Comparison of ENCODE assay signal across 8 cellular contexts in the genomic region with DNA sequence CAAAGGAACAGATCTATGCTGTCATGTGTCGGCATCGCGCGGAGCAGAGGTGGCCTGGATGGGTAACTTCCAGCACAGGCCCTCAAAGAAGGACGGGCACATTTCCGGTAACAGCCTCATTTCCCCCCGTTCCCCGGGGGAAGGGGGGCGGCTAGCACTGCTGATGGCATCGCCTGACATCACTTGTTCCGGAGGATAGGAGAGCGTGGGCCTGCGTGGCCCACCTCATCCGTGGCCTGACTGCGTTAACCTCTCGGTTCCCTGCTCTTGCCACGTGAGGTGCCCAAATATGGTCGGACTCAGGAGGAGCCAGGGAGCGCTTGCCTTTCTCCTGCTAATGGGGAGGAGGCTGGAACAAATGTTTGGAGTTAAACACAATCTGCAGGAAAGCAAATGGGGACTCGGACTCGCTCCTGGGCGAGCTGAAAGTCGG. TPM values are rescaled to one million over a fixed set of nuclear protein-coding genes. Genes with fewer than 3 reads are reported as not detected.
A peak's percentile ranks its signal among the peaks of the same experiment; 100 is the strongest.
DNase-seq lines count a peak whose midpoint lies in the region; ATAC-seq and TF ChIP-seq lines count a peak whose summit lies in the region.

A gene with protein sequence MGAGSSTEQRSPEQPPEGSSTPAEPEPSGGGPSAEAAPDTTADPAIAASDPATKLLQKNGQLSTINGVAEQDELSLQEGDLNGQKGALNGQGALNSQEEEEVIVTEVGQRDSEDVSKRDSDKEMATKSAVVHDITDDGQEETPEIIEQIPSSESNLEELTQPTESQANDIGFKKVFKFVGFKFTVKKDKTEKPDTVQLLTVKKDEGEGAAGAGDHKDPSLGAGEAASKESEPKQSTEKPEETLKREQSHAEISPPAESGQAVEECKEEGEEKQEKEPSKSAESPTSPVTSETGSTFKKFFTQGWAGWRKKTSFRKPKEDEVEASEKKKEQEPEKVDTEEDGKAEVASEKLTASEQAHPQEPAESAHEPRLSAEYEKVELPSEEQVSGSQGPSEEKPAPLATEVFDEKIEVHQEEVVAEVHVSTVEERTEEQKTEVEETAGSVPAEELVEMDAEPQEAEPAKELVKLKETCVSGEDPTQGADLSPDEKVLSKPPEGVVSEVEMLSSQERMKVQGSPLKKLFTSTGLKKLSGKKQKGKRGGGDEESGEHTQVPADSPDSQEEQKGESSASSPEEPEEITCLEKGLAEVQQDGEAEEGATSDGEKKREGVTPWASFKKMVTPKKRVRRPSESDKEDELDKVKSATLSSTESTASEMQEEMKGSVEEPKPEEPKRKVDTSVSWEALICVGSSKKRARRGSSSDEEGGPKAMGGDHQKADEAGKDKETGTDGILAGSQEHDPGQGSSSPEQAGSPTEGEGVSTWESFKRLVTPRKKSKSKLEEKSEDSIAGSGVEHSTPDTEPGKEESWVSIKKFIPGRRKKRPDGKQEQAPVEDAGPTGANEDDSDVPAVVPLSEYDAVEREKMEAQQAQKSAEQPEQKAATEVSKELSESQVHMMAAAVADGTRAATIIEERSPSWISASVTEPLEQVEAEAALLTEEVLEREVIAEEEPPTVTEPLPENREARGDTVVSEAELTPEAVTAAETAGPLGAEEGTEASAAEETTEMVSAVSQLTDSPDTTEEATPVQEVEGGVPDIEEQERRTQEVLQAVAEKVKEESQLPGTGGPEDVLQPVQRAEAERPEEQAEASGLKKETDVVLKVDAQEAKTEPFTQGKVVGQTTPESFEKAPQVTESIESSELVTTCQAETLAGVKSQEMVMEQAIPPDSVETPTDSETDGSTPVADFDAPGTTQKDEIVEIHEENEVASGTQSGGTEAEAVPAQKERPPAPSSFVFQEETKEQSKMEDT (N-terminal part only) (plus strand): TSS at position 365 of the 433 bp plus-strand sequence. CDS start 596 bp downstream, outside the sequence.

- peaks cover 17% of the 10 kb centered on the region for H3K79me2 ChIP-seq in fibroblast of lung (ENCODE audit: control insufficient read depth, insufficient read depth, low read length)

- no peak for TF ChIP-seq CTCF in fibroblast of lung (conservative IDR thresholded peaks at IDR 0.05 in 1 of 2, IDR thresholded peaks at IDR 0.05 in 1 of 2; ENCODE audit: low read depth in 1 of 2, low read length in 2 of 2)

- H3K4me2 ChIP-seq in fibroblast of lung (ENCODE audit: extremely low read depth, insufficient read depth, low read length): peak within 1 kb of the TSS; percentile 90

- peak within 1 kb of the TSS; percentile 65 to 72 (median 70) for H3K4me3 Mint-ChIP-seq in T-cell
- peak within 1 kb of the TSS; percentile 41 to 82 (median 60) for H3K4me3 Mint-ChIP-seq in naive thymus-derived CD4-positive, alpha-beta T cell

- peaks cover 0 to 18% (median 14%) of the 10 kb centered on the region in 3 donors for H3K4me1 Mint-ChIP-seq in T-cell
- H3K4me1 Mint-ChIP-seq in naive thymus-derived CD4-positive, alpha-beta T cell: peaks cover 5 to 17% (median 11%) of the 10 kb centered on the region in 7 donors

- H3K4me1 ChIP-seq in ES-I3 (ENCODE audit: insufficient read depth, low read length) (peaks cover 12% of the 10 kb centered on the region), fibroblast of lung (ENCODE audit: control insufficient read depth, extremely low read depth, insufficient read depth, low read length) (peaks cover 3% of the 10 kb centered on the region)
- no peaks in the 10 kb centered on the region for H3K4me1 ChIP-seq in naive thymus-derived CD4-positive, alpha-beta T cell (ENCODE audit: control insufficient read depth in 2 of 2, insufficient read depth in 2 of 2, low read length in 2 of 2)

- H3K36me3 ChIP-seq in ES-I3 (ENCODE audit: insufficient read depth, low read length) (no peaks in the 10 kb centered on the region), fibroblast of lung (ENCODE audit: control insufficient read depth, insufficient read depth, low read length) (no peaks in the 10 kb centered on the region)
- no peaks in the 10 kb centered on the region for H3K36me3 ChIP-seq in naive thymus-derived CD4-positive, alpha-beta T cell (ENCODE audit: control insufficient read depth in 2 of 3, insufficient read depth in 3 of 3, low read length in 3 of 3)

- no peaks in the 10 kb centered on the region for H3K27me3 ChIP-seq in fibroblast of lung (ENCODE audit: control insufficient read depth, insufficient read depth, low read length)
- peaks cover 0 to 4% of the 10 kb centered on the region in 2 donors for H3K27me3 ChIP-seq in naive thymus-derived CD4-positive, alpha-beta T cell (ENCODE audit: control insufficient read depth in 2 of 2, insufficient read depth in 2 of 2, low read length in 2 of 2)

- no peaks in the 10 kb centered on the region for H3K36me3 Mint-ChIP-seq in T-cell
- peaks cover 0 to 2% (median 0%) of the 10 kb centered on the region in 5 donors for H3K36me3 Mint-ChIP-seq in naive thymus-derived CD4-positive, alpha-beta T cell

- DNase-seq in T-cell (no peak), fibroblast of lung (ENCODE audit: low read depth in 2 of 2) (peak; percentile 71 to 75), NCI-H524 (lab: John Stamatoyannopoulos, UW) (no peak), DMS153 (lab: John Stamatoyannopoulos, UW) (no peak)
- no peak for DNase-seq in naive thymus-derived CD4-positive, alpha-beta T cell
- DNase-seq in central memory CD4-positive, alpha-beta T cell: no peak

- POLR2A ChIA-PET in T-cell (lab: Charles Lee): interaction anchor here in 1 of 2 donors (0.7 kb wide), 1 partner anchor 348 kb away, joined by 11 read pairs; no protein-coding TSS in a partner anchor
- POLR2A ChIA-PET in naive thymus-derived CD4-positive, alpha-beta T cell (lab: Charles Lee): no interaction called here

- H2AFZ ChIP-seq in fibroblast of lung (ENCODE audit: low read length): peak within 1 kb of the TSS; percentile 72

- H3K27ac Mint-ChIP-seq in T-cell: no peak within 1 kb of the TSS
- no peak within 1 kb of the TSS for H3K27ac Mint-ChIP-seq in naive thymus-derived CD4-positive, alpha-beta T cell

- CTCF ChIA-PET in T-cell (lab: Charles Lee): no interaction called here
- CTCF ChIA-PET in naive thymus-derived CD4-positive, alpha-beta T cell (lab: Charles Lee): no interaction called here

- H3K9me3 ChIP-seq in ES-I3 (ENCODE audit: control insufficient read depth, insufficient read depth, low read length) (no peaks in the 10 kb centered on the region), fibroblast of lung (ENCODE audit: control insufficient read depth, insufficient read depth, low read depth, low read length) (no peaks in the 10 kb centered on the region)
- H3K9me3 ChIP-seq in naive thymus-derived CD4-positive, alpha-beta T cell (ENCODE audit: control insufficient read depth in 2 of 3, low read length in 3 of 3): no peaks in the 10 kb centered on the region

- H3K4me3 ChIP-seq in fibroblast of lung (replicated peaks in 1 of 4; ENCODE audit: control extremely low read depth in 1 of 4, insufficient read depth in 1 of 4, low read depth in 3 of 4, low read length in 4 of 4): peak within 1 kb of the TSS; percentile 55 to 89 (median 82)
- H3K4me3 ChIP-seq in naive thymus-derived CD4-positive, alpha-beta T cell (ENCODE audit: low read length): no peak within 1 kb of the TSS

- intact Hi-C loops in naive thymus-derived CD4-positive, alpha-beta T cell (cut with micrococcal nuclease): no loop called here

- no peaks in the 10 kb centered on the region for H3K9me3 Mint-ChIP-seq in T-cell
- H3K9me3 Mint-ChIP-seq in naive thymus-derived CD4-positive, alpha-beta T cell: peaks cover 0 to 7% (median 0%) of the 10 kb centered on the region in 11 donors

- H3K27me3 Mint-ChIP-seq in T-cell: peaks cover 59 to 62% of the 10 kb centered on the region in 2 donors
- peaks cover 50 to 76% (median 68%) of the 10 kb centered on the region in 5 donors for H3K27me3 Mint-ChIP-seq in naive thymus-derived CD4-positive, alpha-beta T cell

- peak within 1 kb of the TSS; percentile 74 for H3K27ac ChIP-seq in fibroblast of lung (ENCODE audit: insufficient read depth, low read length)
- H3K27ac ChIP-seq in naive thymus-derived CD4-positive, alpha-beta T cell (ENCODE audit: low read depth, low read length): no peak within 1 kb of the TSS

- H4K20me1 ChIP-seq in fibroblast of lung (ENCODE audit: control insufficient read depth, extremely low read depth, insufficient read depth, low read length): no peaks in the 10 kb centered on the region

- H3K9ac ChIP-seq in ES-I3 (ENCODE audit: low read depth, low read length) (peak within 1 kb of the TSS; percentile 84), fibroblast of lung (ENCODE audit: insufficient read depth, low read length) (peak within 1 kb of the TSS; percentile 77)

- ATAC-seq in T-cell (replicated peaks in 1 of 4) (no peak), GM19328 (IDR thresholded peaks at IDR 0.05; ENCODE audit: unreplicated experiment) (no peak)
- no peak for ATAC-seq in naive thymus-derived CD4-positive, alpha-beta T cell

RNA-seq across cellular contexts. Expression of the gene that starts here (rescaled TPM):
- total RNA-seq in T-cell (1 to 10 TPM in 3 of 5 donors, under 1 TPM in 2; 0.16 to 1.8 (median 1.2) TPM), fibroblast of lung (65.5 and 68.5 TPM in 2 replicates)
- 87.7 and 133 TPM in 2 replicates for polyA plus RNA-seq in fibroblast of lung
- polyA plus RNA-seq in fibroblast of lung (2012): 84.1 and 140 TPM in 2 replicates
- 14.8 and 24.1 TPM in 2 replicates for polyA minus RNA-seq in fibroblast of lung (ENCODE audit: low replicate concordance)
- total RNA-seq in naive thymus-derived CD4-positive, alpha-beta T cell: 1 to 10 TPM in 2 of 5 experiments, under 1 TPM in 1, not detected in 2; 0.39 to 4.0 (median 1.1) TPM
- not detected for polyA plus RNA-seq in naive thymus-derived CD4-positive, alpha-beta T cell

Comparison
In these comparisons a context has a peak if more than half of its experiments do, and no peak if none do; other contexts are left out.
1. RNA of the gene that starts here (total RNA-seq): 65.5 to 68.5 TPM in fibroblast of lung; 0.16 to 1.8 TPM in T-cell and 0.39 to 4.0 TPM in naive thymus-derived CD4-positive, alpha-beta T cell; every median in the first group is over 10 times any median in the second.
2. RNA of the gene that starts here (polyA plus RNA-seq): 84.1 to 140 TPM in fibroblast of lung; not detected in naive thymus-derived CD4-positive, alpha-beta T cell; every median in the first group is over 10 times any median in the second.
3. DNase-seq: peak in fibroblast of lung (2 of 2); none in T-cell (0 of 34), naive thymus-derived CD4-positive, alpha-beta T cell (0 of 9), central memory CD4-positive, alpha-beta T cell (single experiment), NCI-H524 (0 of 2) and DMS153 (single experiment).